ENCODE assay signal across 37 cellular contexts in the genomic region with DNA sequence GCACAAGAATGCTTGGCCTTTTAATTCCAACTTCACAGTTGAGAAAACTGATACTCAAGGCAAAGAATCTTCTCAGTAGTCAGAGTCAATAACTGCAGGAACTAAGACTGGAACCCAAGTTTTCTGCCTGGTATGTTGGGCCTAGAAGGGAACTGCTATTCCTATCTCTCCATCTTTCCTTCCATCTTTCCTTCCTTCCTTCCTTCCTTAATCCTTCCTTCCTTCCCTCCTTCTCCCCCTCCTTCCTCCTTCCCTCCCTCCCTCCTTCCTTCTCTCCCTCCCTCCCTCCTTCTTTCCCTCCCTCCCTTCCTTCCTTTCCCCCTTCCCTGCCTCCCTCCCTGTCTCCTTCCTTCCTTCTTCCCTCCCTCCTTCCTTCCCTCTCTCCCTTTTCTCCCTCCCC.
DNase-seq lines count a peak whose midpoint lies in the region; ATAC-seq, FAIRE-seq and TF ChIP-seq lines count a peak whose summit lies in the region.
"Had no signal": no experiment of that assay in that cellular context is flagged by ENCODE, and none has a peak within 500 bp of the region (broad histone marks: within the 10 kb centered on the region; RNA-seq: fewer than 3 reads in every experiment).

No MANE protein-coding gene starts in this region.

- no peaks in the 10 kb centered on the region for H4K20me1 ChIP-seq in HepG2 (ENCODE audit: insufficient read depth, low read length)
- H4K20me1 ChIP-seq: BLaER1; BLaER1 treated with 17β-estradiol and CSF1 and Interleukin-3, amounts not matched to agents 10 nM and 100 nM had no signal

- no peaks in the 10 kb centered on the region for H3K9me3 Mint-ChIP-seq in nephron progenitor cell
- H3K9me3 Mint-ChIP-seq: CD4-positive, alpha-beta memory T cell; CD4-positive, alpha-beta T cell; CD8-positive, alpha-beta T cell had no signal

- no peaks in the 10 kb centered on the region for H3K9me3 ChIP-seq in HepG2 (ENCODE audit: low read length)
- H3K9me3 ChIP-seq in right lobe of liver, result no peaks in the 10 kb centered on the region
- no peaks in the 10 kb centered on the region for H3K9me3 ChIP-seq in HEK293 (ENCODE audit: control insufficient read depth, insufficient read depth, low read depth, low read length)
- H3K9me3 ChIP-seq in HAP-1, result 0 out of 2 replicates have a peak, but pooled peaks cover 2% of the 10 kb centered on the region
- H3K9me3 ChIP-seq: A549; BE2C; BLaER1; BLaER1 treated with 17β-estradiol and CSF1 and Interleukin-3, amounts not matched to agents 10 nM and 100 nM; Caco-2 had no signal

- DNase-seq in HepG2 (ENCODE audit: low spot score), result no peak
- DNase-seq in right lobe of liver, result no peak
- DNase-seq in nephron progenitor cell, result no peak
- DNase-seq in urothelium cell line (ENCODE audit: low spot score), result no peak
- no peak for DNase-seq in midbrain (lab: John Stamatoyannopoulos, UW)
- DNase-seq in HAP-1 (ENCODE audit: low spot score in 2 of 2), result no peak
- DNase-seq: 8988T; ACHN; AML-193; BE2C; C1 segment of cervical spinal cord; Caco-2; Calu3; CD4-positive, alpha-beta memory T cell; CD4-positive, alpha-beta T cell; CD4-positive, CD25-positive, alpha-beta regulatory T cell; CD8-positive, alpha-beta memory T cell; CD8-positive, alpha-beta T cell; COR-L47; DMS 273 treated with DMSO at 0.1 percent for 48 hours; DMS153; DMS53; DMS79; DMS79 treated with DMSO at 0.1 percent for 48 hours; DND-41; EL had no signal

- POLR2A ChIA-PET in HepG2 (lab: Yijun Ruan, JAX), result no interaction called here
- POLR2A ChIA-PET in HEK293 (lab: Yijun Ruan, JAX), result no interaction called here

- TF ChIP-seq POLR2A in HepG2 (IDR thresholded peaks at IDR 0.05; ENCODE audit: insufficient read depth in 1 of 2, low read depth in 2 of 2, low read length in 2 of 2), result no peak
- TF ChIP-seq POLR2A in right lobe of liver (IDR thresholded peaks at IDR 0.05), result no peak

- TF ChIP-seq EP300 in HepG2 (IDR thresholded peaks at IDR 0.05; ENCODE audit: low read depth in 2 of 2, low read length in 2 of 2), result no peak
- TF ChIP-seq EP300 in HepG2 (CRISPR knock-in tag; IDR thresholded peaks at IDR 0.05; ENCODE audit: borderline replicate concordance), result no peak

- H3K36me3 ChIP-seq in HepG2 (replicated peaks in 1 of 2; ENCODE audit: control insufficient read depth in 1 of 2, insufficient read depth in 2 of 2, low read length in 2 of 2) (no peaks in the 10 kb centered on the region), right lobe of liver (no peaks in the 10 kb centered on the region), HEK293 (ENCODE audit: control insufficient read depth in 2 of 2, insufficient read depth in 1 of 2, low read length in 2 of 2) (no peaks in the 10 kb centered on the region), HAP-1 (replicated peaks) (no peaks in the 10 kb centered on the region)
- H3K36me3 ChIP-seq: BE2C; BLaER1; BLaER1 treated with 17β-estradiol and CSF1 and Interleukin-3, amounts not matched to agents 10 nM and 100 nM had no signal

- CTCF ChIA-PET in HepG2 (lab: Yijun Ruan, JAX; ENCODE audit: low intra/inter-chr PET ratio, low total read pairs) (no interaction called here), HEK293 (lab: Yijun Ruan, JAX) (no interaction called here)

- H3K4me3 ChIP-seq in HepG2 (replicated peaks in 1 of 3; ENCODE audit: insufficient read depth in 1 of 3, low read depth in 2 of 3, low read length in 3 of 3) (no peak overlapping the region), right lobe of liver (no peak overlapping the region), HEK293 (ENCODE audit: low read depth, low read length) (no peak overlapping the region), HAP-1 (no peak overlapping the region)
- H3K4me3 ChIP-seq: A549; BLaER1; BLaER1 treated with 17β-estradiol and CSF1 and Interleukin-3, amounts not matched to agents 10 nM and 100 nM had no signal

- TF ChIP-seq RAD21 in HepG2 (CRISPR knock-in tag; IDR thresholded peaks at IDR 0.05), result no peak

- no peak overlapping the region for H3K4me3 Mint-ChIP-seq in nephron progenitor cell
- H3K4me3 Mint-ChIP-seq: B cell; CD14-positive monocyte; CD4-positive, alpha-beta memory T cell; CD4-positive, alpha-beta T cell; CD4-positive, CD25-positive, alpha-beta regulatory T cell; CD8-positive, alpha-beta memory T cell; CD8-positive, alpha-beta T cell had no signal

- in situ Hi-C loops in HepG2 (cut with HindIII; ENCODE audit: extremely low pct_ligation_motif_present, low pct_unique_long_range_greater_than_20kb) (no loop called here), HAP-1 (cut with MboI; ENCODE audit: low sequenced_read_pairs) (no loop called here)

- peaks cover 30% of the 10 kb centered on the region for H3K36me3 Mint-ChIP-seq in nephron progenitor cell (ENCODE audit: low read depth)
- H3K36me3 Mint-ChIP-seq: CD14-positive monocyte; CD4-positive, alpha-beta memory T cell; CD4-positive, CD25-positive, alpha-beta regulatory T cell; CD8-positive, alpha-beta memory T cell; CD8-positive, alpha-beta T cell had no signal

- no peak overlapping the region for H2AFZ ChIP-seq in HepG2 (ENCODE audit: low read length)

- intact Hi-C loops in HepG2 (cut with micrococcal nuclease; ENCODE audit: unreplicated experiment), result no loop called here
- intact Hi-C loops in right lobe of liver (cut with DNase I), result no loop called here

- H3K4me2 ChIP-seq in HepG2 (ENCODE audit: low read depth, low read length), result no peak overlapping the region
- H3K4me2 ChIP-seq: A549; BLaER1; BLaER1 treated with 17β-estradiol and CSF1 and Interleukin-3, amounts not matched to agents 10 nM and 100 nM had no signal

- peak overlapping the region; percentile 39 for H3K27ac Mint-ChIP-seq in nephron progenitor cell
- H3K27ac Mint-ChIP-seq: B cell; CD14-positive monocyte; CD4-positive, alpha-beta memory T cell; CD4-positive, alpha-beta T cell; CD4-positive, CD25-positive, alpha-beta regulatory T cell; CD8-positive, alpha-beta memory T cell; CD8-positive, alpha-beta T cell had no signal

- H3K9ac ChIP-seq in HepG2 (ENCODE audit: insufficient read depth, low read depth, low read length), result no peak overlapping the region
- H3K9ac ChIP-seq: BLaER1; BLaER1 treated with 17β-estradiol and CSF1 and Interleukin-3, amounts not matched to agents 10 nM and 100 nM had no signal

- peaks cover 65% of the 10 kb centered on the region for H3K4me1 Mint-ChIP-seq in nephron progenitor cell
- H3K4me1 Mint-ChIP-seq: B cell; CD14-positive monocyte; CD4-positive, alpha-beta memory T cell; CD4-positive, CD25-positive, alpha-beta regulatory T cell; CD8-positive, alpha-beta memory T cell had no signal

- no TSS peak for BruUV-seq in HepG2 (replicated peaks; lab: Mats Ljungman, UMichigan)

- ATAC-seq in HepG2 (no peak), right lobe of liver (no peak), HG02884 (IDR thresholded peaks at IDR 0.05; ENCODE audit: unreplicated experiment) (no peak)
- ATAC-seq: A549; CD8-positive, alpha-beta T cell had no signal

- H3K4me1 ChIP-seq in HepG2 (ENCODE audit: insufficient read depth, low read length) (no peaks in the 10 kb centered on the region), right lobe of liver (peaks cover 0 to 20% (median 6%) of the 10 kb centered on the region in 4 donors), HEK293 (ENCODE audit: control insufficient read depth, insufficient read depth, low read length) (no peaks in the 10 kb centered on the region), HAP-1 (0 out of 2 replicates have a peak, but pooled peaks cover 3% of the 10 kb centered on the region)
- H3K4me1 ChIP-seq: A549; BLaER1; BLaER1 treated with 17β-estradiol and CSF1 and Interleukin-3, amounts not matched to agents 10 nM and 100 nM had no signal

- TF ChIP-seq CTCF in HepG2 (CRISPR knock-in tag; IDR thresholded peaks at IDR 0.05) (no peak), right lobe of liver (IDR thresholded peaks at IDR 0.05) (no peak), HEK293 (tag by site-specific recombination; IDR thresholded peaks at IDR 0.05) (no peak), nephron progenitor cell (IDR thresholded peaks at IDR 0.05) (no peak)

- peaks cover 7% of the 10 kb centered on the region for H3K27me3 Mint-ChIP-seq in nephron progenitor cell (ENCODE audit: low read depth, poor library complexity)

- FAIRE-seq in HepG2 (lab: Jason Lieb, UNC) (no peak), urothelium cell line (lab: Jason Lieb, UNC) (peak; percentile 40)
- FAIRE-seq: A204.1, A549, D721Med had no signal

- H3K79me2 ChIP-seq in HepG2 (ENCODE audit: insufficient read depth, low read length), result no peaks in the 10 kb centered on the region

- H3K27ac ChIP-seq in HepG2 (ENCODE audit: extremely low read length, insufficient read depth, low read length) (no peak overlapping the region), right lobe of liver (no peak overlapping the region), HEK293 (ENCODE audit: extremely low read depth, low read depth, low read length) (no peak overlapping the region)
- H3K27ac ChIP-seq: 22Rv1; A549; BLaER1; BLaER1 treated with 17β-estradiol and CSF1 and Interleukin-3, amounts not matched to agents 10 nM and 100 nM; C4-2B had no signal

- H3K27me3 ChIP-seq in HepG2 (ENCODE audit: control insufficient read depth in 1 of 2, insufficient read depth in 2 of 2, low read length in 2 of 2) (peaks cover 0 to 6% of the 10 kb centered on the region in 2 experiments; a peak in 1 of 5 replicates), right lobe of liver (no peaks in the 10 kb centered on the region), HAP-1 (ENCODE audit: low read depth) (no peaks in the 10 kb centered on the region)
- H3K27me3 ChIP-seq: BE2C; BLaER1; BLaER1 treated with 17β-estradiol and CSF1 and Interleukin-3, amounts not matched to agents 10 nM and 100 nM had no signal

TF ChIP-seq in HepG2, 621 proteins besides CTCF, POLR2A, EP300 and RAD21:
- TF ChIP-seq, protein P1, sequence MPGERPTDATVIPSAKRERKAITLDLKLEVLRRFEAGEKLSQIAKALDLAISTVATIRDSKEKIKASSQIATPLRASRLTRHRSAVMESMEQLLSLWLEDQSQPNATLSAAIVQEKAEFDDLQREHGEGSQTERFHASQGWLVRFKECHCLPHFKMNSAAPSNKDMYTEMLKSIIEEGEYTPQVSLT (CRISPR knock-in tag; IDR thresholded peaks at IDR 0.05; ENCODE audit: borderline replicate concordance, low read depth), result no peak
- TF ChIP-seq PCBP2 (optimal IDR thresholded peaks at IDR 0.05; ENCODE audit: low read depth, low read length, poor library complexity, severe bottlenecking), result peak; percentile 70
TF ChIP-seq in HepG2: peak in this region for 1.

TF ChIP-seq in HEK293, 187 proteins besides CTCF, POLR2A, EP300 and RAD21:
- TF ChIP-seq ZNF48 (tag by site-specific recombination; IDR thresholded peaks at IDR 0.05), result no peak
- TF ChIP-seq ZNF366 (tag by site-specific recombination; conservative IDR thresholded peaks at IDR 0.05), result peak; percentile 86
